Comparison of ENCODE assay signal across 22 cellular contexts in the genomic region with DNA sequence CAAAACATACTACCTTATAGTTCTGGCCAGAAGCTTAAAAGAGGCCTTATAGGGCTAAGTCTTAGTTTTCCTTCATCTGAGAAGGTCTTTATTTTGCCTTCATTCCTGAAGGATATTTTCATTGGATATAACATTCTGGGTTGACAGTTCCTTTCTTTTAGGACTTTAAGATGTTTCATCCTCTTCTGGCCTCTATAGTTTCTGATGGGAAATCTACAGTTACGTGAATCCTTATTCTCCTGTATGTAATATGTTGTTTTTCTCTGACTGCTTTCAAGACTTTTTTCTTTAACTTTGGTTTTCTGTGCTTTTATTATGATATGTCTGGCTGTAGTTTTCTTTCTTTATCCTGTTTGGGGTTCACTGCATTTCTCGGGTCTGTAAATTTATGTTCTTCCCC. TPM values are rescaled to one million over a fixed set of nuclear protein-coding genes. Genes with fewer than 3 reads are reported as not detected.
DNase-seq lines count a peak whose midpoint lies in the region; ATAC-seq and TF ChIP-seq lines count a peak whose summit lies in the region.
"Had no signal": no experiment of that assay in that cellular context is flagged by ENCODE, and none has a peak within 500 bp of the region (broad histone marks: within the 10 kb centered on the region; RNA-seq: fewer than 3 reads in every experiment).

No MANE protein-coding gene starts in this region.

- H3K27ac Mint-ChIP-seq in activated CD4-positive, alpha-beta T cell treated with anti-CD3 and anti-CD28 coated beads for 36 hours, result peak overlapping the region; percentile 58
- H3K27ac Mint-ChIP-seq in natural killer cell, result peak overlapping the region; percentile 19 to 85
- H3K27ac Mint-ChIP-seq in natural killer cell treated with Interleukin-12 subunit alpha and Interleukin-12 subunit beta and Interleukin-15 and Interleukin-18, amount 100 ng/mL, for 72 hours, result no peak overlapping the region
- H3K27ac Mint-ChIP-seq in central memory CD8-positive, alpha-beta T cell (ENCODE audit: low read depth), result no peak overlapping the region
- H3K27ac Mint-ChIP-seq in activated CD8-positive, alpha-beta memory T cell treated with anti-CD3 and anti-CD28 coated beads, Interleukin-2, amount 10 ng/mL, durations not matched to agents 7 days and 5 days, result no peak overlapping the region
- H3K27ac Mint-ChIP-seq: GM23338 had no signal

- ATAC-seq in activated CD4-positive, alpha-beta T cell treated with anti-CD3 and anti-CD28 coated beads for 36 hours, result no peak
- no peak for ATAC-seq in natural killer cell
- ATAC-seq in natural killer cell treated with Interleukin-12 subunit alpha and Interleukin-12 subunit beta and Interleukin-15 and Interleukin-18, amount 100 ng/mL, for 72 hours, result no peak
- ATAC-seq in central memory CD8-positive, alpha-beta T cell (replicated peaks; ENCODE audit: extremely low read depth, poor library complexity, severe bottlenecking), result no peak
- no peak for ATAC-seq in activated CD8-positive, alpha-beta memory T cell treated with anti-CD3 and anti-CD28 coated beads, Interleukin-2, amount 10 ng/mL, durations not matched to agents 7 days and 5 days
- ATAC-seq: GM23338, Right ventricle myocardium inferior had no signal

- intact Hi-C loops in activated CD4-positive, alpha-beta T cell treated with anti-CD3 and anti-CD28 coated beads for 36 hours (cut with DNase I, micrococcal nuclease), result no loop called here
- intact Hi-C loops in natural killer cell (cut with micrococcal nuclease), result no loop called here

- H3K36me3 Mint-ChIP-seq in activated CD4-positive, alpha-beta T cell treated with anti-CD3 and anti-CD28 coated beads for 36 hours (ENCODE audit: low read depth), result peaks cover 36% of the 10 kb centered on the region
- peaks cover 17% of the 10 kb centered on the region for H3K36me3 Mint-ChIP-seq in natural killer cell
- peaks cover 27% of the 10 kb centered on the region for H3K36me3 Mint-ChIP-seq in natural killer cell treated with Interleukin-12 subunit alpha and Interleukin-12 subunit beta and Interleukin-15 and Interleukin-18, amount 100 ng/mL, for 72 hours
- H3K36me3 Mint-ChIP-seq in central memory CD8-positive, alpha-beta T cell (ENCODE audit: insufficient read depth), result peaks cover 12% of the 10 kb centered on the region
- H3K36me3 Mint-ChIP-seq in activated CD8-positive, alpha-beta memory T cell treated with anti-CD3 and anti-CD28 coated beads, Interleukin-2, amount 10 ng/mL, durations not matched to agents 7 days and 5 days, result peaks cover 19% of the 10 kb centered on the region

- peaks cover 69% of the 10 kb centered on the region for H3K4me1 Mint-ChIP-seq in activated CD4-positive, alpha-beta T cell treated with anti-CD3 and anti-CD28 coated beads for 36 hours
- peaks cover 75 to 79% of the 10 kb centered on the region in 2 donors for H3K4me1 Mint-ChIP-seq in natural killer cell
- H3K4me1 Mint-ChIP-seq in natural killer cell treated with Interleukin-12 subunit alpha and Interleukin-12 subunit beta and Interleukin-15 and Interleukin-18, amount 100 ng/mL, for 72 hours (ENCODE audit: low read depth in 2 of 2), result peaks cover 49 to 56% of the 10 kb centered on the region in 2 donors
- H3K4me1 Mint-ChIP-seq in central memory CD8-positive, alpha-beta T cell, result peaks cover 72% of the 10 kb centered on the region
- peaks cover 20% of the 10 kb centered on the region for H3K4me1 Mint-ChIP-seq in activated CD8-positive, alpha-beta memory T cell treated with anti-CD3 and anti-CD28 coated beads, Interleukin-2, amount 10 ng/mL, durations not matched to agents 7 days and 5 days

- no peak for DNase-seq in activated CD4-positive, alpha-beta T cell treated with anti-CD3 and anti-CD28 coated beads for 36 hours
- no peak for DNase-seq in activated CD4-positive, alpha-beta T cell treated with anti-CD3 and anti-CD28 coated beads for 1 hour
- DNase-seq in natural killer cell (no peak), NCI-H2107 treated with DMSO at 0.1 percent for 48 hours (lab: John Stamatoyannopoulos, UW; ENCODE audit: unreplicated experiment) (no peak), substantia nigra (lab: John Stamatoyannopoulos, UW) (no peak)
- no peak for DNase-seq in natural killer cell treated with Interleukin-12 subunit alpha and Interleukin-12 subunit beta and Interleukin-15 and Interleukin-18, amount 100 ng/mL, for 72 hours (ENCODE audit: low spot score)
- no peak for DNase-seq in central memory CD8-positive, alpha-beta T cell (ENCODE audit: low spot score in 2 of 2)
- DNase-seq in activated CD8-positive, alpha-beta memory T cell treated with anti-CD3 and anti-CD28 coated beads, Interleukin-2, amount 10 ng/mL, durations not matched to agents 7 days and 5 days, result no peak
- DNase-seq: ACHN, HCEC 1CT, IMR-90, MV-4-11, NCI-H1105 treated with DMSO at 0.1 percent for 48 hours, NCI-H2081, NCI-H446, NCI-H526, OCI-M1 had no signal

- TF ChIP-seq CTCF in natural killer cell (IDR thresholded peaks at IDR 0.05), result no peak

- no peaks in the 10 kb centered on the region for H3K27me3 Mint-ChIP-seq in activated CD4-positive, alpha-beta T cell treated with anti-CD3 and anti-CD28 coated beads for 36 hours
- no peaks in the 10 kb centered on the region for H3K27me3 Mint-ChIP-seq in natural killer cell (ENCODE audit: low read depth in 2 of 2)
- H3K27me3 Mint-ChIP-seq in natural killer cell treated with Interleukin-12 subunit alpha and Interleukin-12 subunit beta and Interleukin-15 and Interleukin-18, amount 100 ng/mL, for 72 hours, result no peaks in the 10 kb centered on the region
- H3K27me3 Mint-ChIP-seq in central memory CD8-positive, alpha-beta T cell, result no peaks in the 10 kb centered on the region
- H3K27me3 Mint-ChIP-seq in activated CD8-positive, alpha-beta memory T cell treated with anti-CD3 and anti-CD28 coated beads, Interleukin-2, amount 10 ng/mL, durations not matched to agents 7 days and 5 days, result no peaks in the 10 kb centered on the region

- H3K9me3 Mint-ChIP-seq in activated CD4-positive, alpha-beta T cell treated with anti-CD3 and anti-CD28 coated beads for 36 hours (ENCODE audit: low read depth), result peaks cover 23% of the 10 kb centered on the region
- peaks cover 5 to 6% of the 10 kb centered on the region in 2 donors for H3K9me3 Mint-ChIP-seq in natural killer cell
- peaks cover 5% of the 10 kb centered on the region for H3K9me3 Mint-ChIP-seq in natural killer cell treated with Interleukin-12 subunit alpha and Interleukin-12 subunit beta and Interleukin-15 and Interleukin-18, amount 100 ng/mL, for 72 hours
- peaks cover 8% of the 10 kb centered on the region for H3K9me3 Mint-ChIP-seq in central memory CD8-positive, alpha-beta T cell
- H3K9me3 Mint-ChIP-seq in activated CD8-positive, alpha-beta memory T cell treated with anti-CD3 and anti-CD28 coated beads, Interleukin-2, amount 10 ng/mL, durations not matched to agents 7 days and 5 days (ENCODE audit: low read depth), result peaks cover 14% of the 10 kb centered on the region

- H3K4me3 Mint-ChIP-seq in activated CD4-positive, alpha-beta T cell treated with anti-CD3 and anti-CD28 coated beads for 36 hours, result no peak overlapping the region
- H3K4me3 Mint-ChIP-seq in natural killer cell, result no peak overlapping the region
- H3K4me3 Mint-ChIP-seq in natural killer cell treated with Interleukin-12 subunit alpha and Interleukin-12 subunit beta and Interleukin-15 and Interleukin-18, amount 100 ng/mL, for 72 hours, result no peak overlapping the region
- H3K4me3 Mint-ChIP-seq in central memory CD8-positive, alpha-beta T cell, result peak overlapping the region; percentile 9
- no peak overlapping the region for H3K4me3 Mint-ChIP-seq in activated CD8-positive, alpha-beta memory T cell treated with anti-CD3 and anti-CD28 coated beads, Interleukin-2, amount 10 ng/mL, durations not matched to agents 7 days and 5 days
- H3K4me3 Mint-ChIP-seq: GM23338 had no signal

- H3K27ac ChIP-seq in substantia nigra (ENCODE audit: low read depth, low read length, poor library complexity, severe bottlenecking), result no peak overlapping the region
- H3K27ac ChIP-seq: 22Rv1, BLaER1, SJSA1 had no signal

- POLR2A ChIA-PET in activated CD4-positive, alpha-beta T cell treated with anti-CD3 and anti-CD28 coated beads for 36 hours (lab: Charles Lee), result no interaction called here

- CTCF ChIA-PET in activated CD4-positive, alpha-beta T cell treated with anti-CD3 and anti-CD28 coated beads for 36 hours (lab: Charles Lee), result interaction anchor here (0.7 to 1.0 kb wide), 2 partner anchors 22 to 54 kb away, joined by 3 read pairs; no protein-coding TSS in a partner anchor
- CTCF ChIA-PET in activated CD8-positive, alpha-beta memory T cell treated with anti-CD3 and anti-CD28 coated beads, Interleukin-2, amount 10 ng/mL, durations not matched to agents 7 days and 5 days (lab: Charles Lee), result interaction anchor here (1.9 kb wide), 1 partner anchor 14 kb away, joined by 4 read pairs; no protein-coding TSS in a partner anchor

RNA-seq across cellular contexts. Expression of a gene that starts 48.2 kb away (rescaled TPM):
- total RNA-seq in activated CD4-positive, alpha-beta T cell treated with anti-CD3 and anti-CD28 coated beads for 36 hours, result 10 to 100 TPM; 45.5 to 58.0 TPM
- total RNA-seq in natural killer cell, result 100 to 1,000 TPM; 166 to 186 (median 167) TPM
- 10 to 100 TPM; 55.4 to 65.8 TPM for total RNA-seq in natural killer cell treated with Interleukin-12 subunit alpha and Interleukin-12 subunit beta and Interleukin-15 and Interleukin-18, amount 100 ng/mL, for 72 hours
- 10 to 100 TPM; 20.6 to 40.2 TPM for total RNA-seq in activated CD8-positive, alpha-beta memory T cell treated with anti-CD3 and anti-CD28 coated beads, Interleukin-2, amount 10 ng/mL, durations not matched to agents 7 days and 5 days

Comparison
In these comparisons a context has a peak if more than half of its experiments do, and no peak if none do; other contexts are left out.
1. H3K27ac Mint-ChIP-seq: peak in activated CD4-positive, alpha-beta T cell treated with anti-CD3 and anti-CD28 coated beads for 36 hours (single experiment) and natural killer cell (2 of 2); none in natural killer cell treated with Interleukin-12 subunit alpha and Interleukin-12 subunit beta and Interleukin-15 and Interleukin-18, amount 100 ng/mL, for 72 hours (0 of 2), central memory CD8-positive, alpha-beta T cell (single experiment) and activated CD8-positive, alpha-beta memory T cell treated with anti-CD3 and anti-CD28 coated beads, Interleukin-2, amount 10 ng/mL, durations not matched to agents 7 days and 5 days (single experiment).